Comparison of ENCODE assay signal across 19 cellular contexts in genomic region chr10:98410135-98410743, GRCh38. TPM values are rescaled to one million over a fixed set of nuclear protein-coding genes. Genes with fewer than 3 reads are reported as not detected.
DNase-seq lines count a peak whose midpoint lies in the region; ATAC-seq and TF ChIP-seq lines count a peak whose summit lies in the region.
"Had no signal": no experiment of that assay in that cellular context is flagged by ENCODE, and none has a peak within 500 bp of the region (broad histone marks: within the 10 kb centered on the region; RNA-seq: fewer than 3 reads in every experiment).

No MANE protein-coding gene starts in this region.

- H2AK5ac ChIP-seq in neuronal stem cell (ENCODE audit: low read depth, low read length), result no peak overlapping the region

- no peak overlapping the region for H3K18ac ChIP-seq in neuronal stem cell (ENCODE audit: low read length)

- no peak overlapping the region for H2BK15ac ChIP-seq in neuronal stem cell (ENCODE audit: low read length)

- no peaks in the 10 kb centered on the region for H3K79me1 ChIP-seq in neuronal stem cell (ENCODE audit: low read depth, low read length)

- H3K4me1 ChIP-seq in cardiac muscle cell (ENCODE audit: low read depth) (peaks cover 41% of the 10 kb centered on the region), neuronal stem cell (ENCODE audit: control insufficient read depth in 2 of 2, insufficient read depth in 1 of 2, low read depth in 1 of 2, low read length in 2 of 2) (peaks cover 2 to 11% of the 10 kb centered on the region in 2 donors), gastrocnemius medialis (peaks cover 27 to 49% of the 10 kb centered on the region in 2 donors)

- DNase-seq in cardiac muscle cell (ENCODE audit: low read depth in 1 of 2, low spot score in 1 of 2) (no peak), left ventricle myocardium superior (no peak), neuronal stem cell (ENCODE audit: low spot score) (no peak), gastrocnemius medialis (no peak), KBM-7 (no peak)
- DNase-seq: 8988T; ACHN; C1 segment of cervical spinal cord; Calu3; CD4-positive, alpha-beta memory T cell; COR-L47; DMS153; DND-41; GM23248; H7; HCEC 1CT had no signal

- peak overlapping the region; percentile 10 for H3K14ac ChIP-seq in neuronal stem cell (ENCODE audit: low read length)

- H3K4me3 ChIP-seq in cardiac muscle cell (no peak overlapping the region), neuronal stem cell (ENCODE audit: low read length in 2 of 2) (no peak overlapping the region), gastrocnemius medialis (no peak overlapping the region)
- H3K4me3 ChIP-seq: A549, GM23248 had no signal

- H3K9ac ChIP-seq in neuronal stem cell (ENCODE audit: low read depth, low read length, poor library complexity), result no peak overlapping the region
- H3K9ac ChIP-seq: GM23248 had no signal

- no peak overlapping the region for H3K4me2 ChIP-seq in neuronal stem cell (ENCODE audit: insufficient read depth, low read length, poor library complexity, severe bottlenecking)
- H3K4me2 ChIP-seq: A549 had no signal

- no peaks in the 10 kb centered on the region for H3K27me3 ChIP-seq in cardiac muscle cell
- H3K27me3 ChIP-seq in neuronal stem cell (ENCODE audit: control insufficient read depth in 3 of 3, insufficient read depth in 3 of 3, low read depth in 1 of 3, low read length in 3 of 3), result no peaks in the 10 kb centered on the region
- H3K27me3 ChIP-seq in gastrocnemius medialis, result no peaks in the 10 kb centered on the region

- intact Hi-C loops in left ventricle myocardium superior (cut with micrococcal nuclease), result no loop called here
- intact Hi-C loops in gastrocnemius medialis (cut with DNase I; ENCODE audit: low total_unique reads), result loop anchor here (5.0 kb wide), 1 partner anchor 143 kb away; the partner anchor contains the start of gene LOXL4

- peak overlapping the region; percentile 86 for H3K27ac ChIP-seq in cardiac muscle cell
- no peak overlapping the region for H3K27ac ChIP-seq in neuronal stem cell (replicated peaks; ENCODE audit: low read length)
- H3K27ac ChIP-seq in gastrocnemius medialis, result peak overlapping the region in 3 of 4 donors; percentile 25 to 80 (median 56)
- H3K27ac ChIP-seq: A549, GM23248 had no signal

- H2BK120ac ChIP-seq in neuronal stem cell (ENCODE audit: low read depth, low read length), result no peak overlapping the region

- no peak overlapping the region for H3K23ac ChIP-seq in neuronal stem cell (ENCODE audit: low read depth, low read length, poor library complexity)

- H3K4ac ChIP-seq in neuronal stem cell (ENCODE audit: low read length), result no peak overlapping the region

- TF ChIP-seq CTCF in cardiac muscle cell (IDR thresholded peaks at IDR 0.05; ENCODE audit: low read depth, low read length), result no peak
- no peak for TF ChIP-seq CTCF in gastrocnemius medialis (IDR thresholded peaks at IDR 0.05 in 4 of 5, conservative IDR thresholded peaks at IDR 0.05 in 1 of 5)

- no peak for TF ChIP-seq POLR2A in gastrocnemius medialis (IDR thresholded peaks at IDR 0.05)

- no peaks in the 10 kb centered on the region for H3K9me3 ChIP-seq in cardiac muscle cell (ENCODE audit: low read depth)
- no peaks in the 10 kb centered on the region for H3K9me3 ChIP-seq in neuronal stem cell (replicated peaks in 1 of 2; ENCODE audit: control insufficient read depth in 2 of 2, insufficient read depth in 1 of 2, low read depth in 1 of 2, low read length in 2 of 2)
- H3K9me3 ChIP-seq in gastrocnemius medialis, result no peaks in the 10 kb centered on the region
- H3K9me3 ChIP-seq: A549 had no signal

- no peak overlapping the region for H2BK5ac ChIP-seq in neuronal stem cell (ENCODE audit: low read length)

- no peak for ATAC-seq in left ventricle myocardium superior
- ATAC-seq in gastrocnemius medialis, result peak in 1 of 2 donors; percentile 62
- no peak for ATAC-seq in HG03280 (IDR thresholded peaks at IDR 0.05; ENCODE audit: unreplicated experiment)
- ATAC-seq in GM18520 (IDR thresholded peaks at IDR 0.05; ENCODE audit: unreplicated experiment), result no peak
- ATAC-seq: A549 had no signal

- H3K36me3 ChIP-seq in cardiac muscle cell, result no peaks in the 10 kb centered on the region
- no peaks in the 10 kb centered on the region for H3K36me3 ChIP-seq in neuronal stem cell (replicated peaks in 1 of 2; ENCODE audit: control insufficient read depth in 2 of 2, insufficient read depth in 2 of 2, low read length in 2 of 2)
- no peaks in the 10 kb centered on the region for H3K36me3 ChIP-seq in gastrocnemius medialis

- WGBS in neuronal stem cell (ENCODE audit: extremely low coverage in 2 of 2, insufficient read length in 2 of 2, insufficient replicate concordance in 1 of 2), 2 donors, result no CpG with 5 or more reads among the region's 4 CpGs

- no peak overlapping the region for H2AFZ ChIP-seq in neuronal stem cell (ENCODE audit: low read length)
- H2AFZ ChIP-seq: GM23248 had no signal

- in situ Hi-C loops in gastrocnemius medialis (cut with MboI; ENCODE audit: low sequenced_read_pairs in 4 of 4), result no loop called here
- in situ Hi-C loops in KBM-7 (cut with MboI; ENCODE audit: low pct_unique_long_range_greater_than_20kb, low sequenced_read_pairs), result no loop called here

- H2BK12ac ChIP-seq in neuronal stem cell (ENCODE audit: low read length), result no peak overlapping the region

- no peak overlapping the region for H4K8ac ChIP-seq in neuronal stem cell (ENCODE audit: low read depth, low read length)

- no peak overlapping the region for H4K91ac ChIP-seq in neuronal stem cell (ENCODE audit: low read depth, low read length, poor library complexity)

RNA-seq across cellular contexts. Expression of gene PYROXD2, which starts 4.7 kb away (rescaled TPM):
- total RNA-seq in cardiac muscle cell (22.9 and 45.1 TPM in 2 replicates), left ventricle myocardium superior (11.6 TPM), gastrocnemius medialis (1 to 10 TPM in 2 of 4 donors, under 1 TPM in 2; 0.22 to 7.8 (median 1.3) TPM)
- polyA plus RNA-seq in cardiac muscle cell, result 27.5 and 40.6 TPM in 2 replicates
- 6.1 TPM for polyA plus RNA-seq in neuronal stem cell (2013, experiment 1 of 2)
- polyA plus RNA-seq in neuronal stem cell (2013, experiment 2 of 2), result 6.9 TPM

RNA-seq across cellular contexts. Expression of gene HPS1, which starts 36.5 kb away (rescaled TPM):
- total RNA-seq in cardiac muscle cell (32.1 and 58.6 TPM in 2 replicates), left ventricle myocardium superior (28.9 TPM), gastrocnemius medialis (10 to 100 TPM; 10.6 to 26.0 (median 18.3) TPM)
- polyA plus RNA-seq in cardiac muscle cell, result 60.9 and 101 TPM in 2 replicates
- 34.3 TPM for polyA plus RNA-seq in neuronal stem cell (2013, experiment 1 of 2)
- polyA plus RNA-seq in neuronal stem cell (2013, experiment 2 of 2), result 34.4 TPM
